15 cellular contexts compared by ENCODE assay signal in genomic region chr15:41106947-41107346, GRCh38. TPM values are rescaled to one million over a fixed set of nuclear protein-coding genes. Genes with fewer than 3 reads are reported as not detected.
DNase-seq lines count a peak whose midpoint lies in the region; ATAC-seq and TF ChIP-seq lines count a peak whose summit lies in the region.
"Had no signal": no experiment of that assay in that cellular context is flagged by ENCODE, and none has a peak within 500 bp of the region (broad histone marks: within the 10 kb centered on the region; RNA-seq: fewer than 3 reads in every experiment).

No MANE protein-coding gene starts in this region.

- no peaks in the 10 kb centered on the region for H3K4me1 ChIP-seq in cardiac muscle cell (ENCODE audit: low read depth)
- peaks cover 3% of the 10 kb centered on the region for H3K4me1 ChIP-seq in endodermal cell (ENCODE audit: control insufficient read depth, insufficient read depth, low read length)
- H3K4me1 ChIP-seq in mesenchymal stem cell (ENCODE audit: control insufficient read depth, insufficient read depth, low read depth, low read length), result peaks cover 5% of the 10 kb centered on the region

- H3K27me3 Mint-ChIP-seq in T-helper 17 cell (no peaks in the 10 kb centered on the region), endodermal cell (ENCODE audit: insufficient read depth) (no peaks in the 10 kb centered on the region)
- H3K27me3 Mint-ChIP-seq in stimulated activated naive B cell treated with anti-CD40 and anti-IgM and Interleukin-4, amounts not matched to agents 10 μg/mL and 1 μg/mL and 100 μg/mL, for 72 hours, result no peaks in the 10 kb centered on the region
- H3K27me3 Mint-ChIP-seq in activated CD4-positive, alpha-beta T cell treated with anti-CD3 and anti-CD28 coated beads for 36 hours, result no peaks in the 10 kb centered on the region
- H3K27me3 Mint-ChIP-seq: B cell; CD4-positive, alpha-beta memory T cell had no signal

- no peak for ATAC-seq in T-helper 17 cell
- ATAC-seq in stimulated activated naive B cell treated with anti-CD40 and anti-IgM and Interleukin-4, amounts not matched to agents 10 μg/mL and 1 μg/mL and 100 μg/mL, for 72 hours (replicated peaks), result no peak
- no peak for ATAC-seq in activated CD4-positive, alpha-beta T cell treated with anti-CD3 and anti-CD28 coated beads for 36 hours
- ATAC-seq: HepG2 had no signal

- H3K79me1 ChIP-seq in mesenchymal stem cell (replicated peaks; ENCODE audit: low read length, poor library complexity, severe bottlenecking), result peaks cover 11% of the 10 kb centered on the region

- intact Hi-C loops in cardiac septum (cut with DNase I), result no loop called here
- intact Hi-C loops in activated CD4-positive, alpha-beta T cell treated with anti-CD3 and anti-CD28 coated beads for 36 hours (cut with DNase I, micrococcal nuclease), result no loop called here

- H3K4me3 Mint-ChIP-seq in T-helper 17 cell (peak overlapping the region; percentile 53), endodermal cell (no peak overlapping the region)
- no peak overlapping the region for H3K4me3 Mint-ChIP-seq in stimulated activated naive B cell treated with anti-CD40 and anti-IgM and Interleukin-4, amounts not matched to agents 10 μg/mL and 1 μg/mL and 100 μg/mL, for 72 hours
- no peak overlapping the region for H3K4me3 Mint-ChIP-seq in activated CD4-positive, alpha-beta T cell treated with anti-CD3 and anti-CD28 coated beads for 36 hours
- H3K4me3 Mint-ChIP-seq: B cell; CD4-positive, alpha-beta memory T cell; H9 had no signal

- peaks cover 15% of the 10 kb centered on the region for H3K4me1 Mint-ChIP-seq in T-helper 17 cell
- peaks cover 7% of the 10 kb centered on the region for H3K4me1 Mint-ChIP-seq in endodermal cell
- peaks cover 11 to 40% of the 10 kb centered on the region in 2 donors for H3K4me1 Mint-ChIP-seq in stimulated activated naive B cell treated with anti-CD40 and anti-IgM and Interleukin-4, amounts not matched to agents 10 μg/mL and 1 μg/mL and 100 μg/mL, for 72 hours
- peaks cover 8% of the 10 kb centered on the region for H3K4me1 Mint-ChIP-seq in activated CD4-positive, alpha-beta T cell treated with anti-CD3 and anti-CD28 coated beads for 36 hours
- H3K4me1 Mint-ChIP-seq: H9 had no signal

- no peak overlapping the region for H2BK15ac ChIP-seq in mesenchymal stem cell (ENCODE audit: low read depth, poor library complexity, severe bottlenecking)

- H3K9me3 ChIP-seq in cardiac muscle cell (ENCODE audit: low read depth) (no peaks in the 10 kb centered on the region), T-helper 17 cell (ENCODE audit: control insufficient read depth, low read length, poor library complexity, severe bottlenecking) (no peaks in the 10 kb centered on the region), endodermal cell (ENCODE audit: control insufficient read depth, low read length) (no peaks in the 10 kb centered on the region), mesenchymal stem cell (ENCODE audit: control insufficient read depth, low read length) (no peaks in the 10 kb centered on the region)

- H3K9ac ChIP-seq in endodermal cell (ENCODE audit: extremely low read depth, low read length, poor library complexity, severe bottlenecking) (no peak overlapping the region), mesenchymal stem cell (ENCODE audit: low read length) (no peak overlapping the region)

- H3K36me3 Mint-ChIP-seq in T-helper 17 cell (ENCODE audit: low read depth), result no peaks in the 10 kb centered on the region
- H3K36me3 Mint-ChIP-seq in endodermal cell (ENCODE audit: low read depth), result peaks cover 28% of the 10 kb centered on the region
- peaks cover 21 to 22% of the 10 kb centered on the region in 2 donors for H3K36me3 Mint-ChIP-seq in stimulated activated naive B cell treated with anti-CD40 and anti-IgM and Interleukin-4, amounts not matched to agents 10 μg/mL and 1 μg/mL and 100 μg/mL, for 72 hours
- peaks cover 15% of the 10 kb centered on the region for H3K36me3 Mint-ChIP-seq in activated CD4-positive, alpha-beta T cell treated with anti-CD3 and anti-CD28 coated beads for 36 hours (ENCODE audit: low read depth)

- H2BK5ac ChIP-seq in mesenchymal stem cell (ENCODE audit: low read depth, low read length, poor library complexity, severe bottlenecking), result no peak overlapping the region

- H3K36me3 ChIP-seq in cardiac muscle cell (no peaks in the 10 kb centered on the region), endodermal cell (ENCODE audit: control insufficient read depth, insufficient read depth, low read length) (peaks cover 39% of the 10 kb centered on the region), mesenchymal stem cell (ENCODE audit: control insufficient read depth in 1 of 2, insufficient read depth in 2 of 2, low read depth in 1 of 2, low read length in 2 of 2) (peaks cover 0 to 13% of the 10 kb centered on the region in 2 experiments)

- H2AK5ac ChIP-seq in mesenchymal stem cell (ENCODE audit: low read length, severe bottlenecking), result no peak overlapping the region

- H3K18ac ChIP-seq in mesenchymal stem cell (ENCODE audit: low read depth in 1 of 2, low read length in 2 of 2), result no peak overlapping the region

- no peak overlapping the region for H3K4ac ChIP-seq in mesenchymal stem cell (ENCODE audit: low read depth in 1 of 2, low read length in 2 of 2)

- H3K27ac ChIP-seq in cardiac muscle cell (peak overlapping the region; percentile 50), endodermal cell (ENCODE audit: low read depth, low read length) (no peak overlapping the region), mesenchymal stem cell (ENCODE audit: low read length, poor library complexity, severe bottlenecking) (no peak overlapping the region)

- H3K27ac Mint-ChIP-seq in T-helper 17 cell (no peak overlapping the region), endodermal cell (peak overlapping the region; percentile 32)
- peak overlapping the region; percentile 43 for H3K27ac Mint-ChIP-seq in stimulated activated naive B cell treated with anti-CD40 and anti-IgM and Interleukin-4, amounts not matched to agents 10 μg/mL and 1 μg/mL and 100 μg/mL, for 72 hours
- H3K27ac Mint-ChIP-seq in activated CD4-positive, alpha-beta T cell treated with anti-CD3 and anti-CD28 coated beads for 36 hours, result no peak overlapping the region
- H3K27ac Mint-ChIP-seq: B cell had no signal

- H3K27me3 ChIP-seq in cardiac muscle cell (no peaks in the 10 kb centered on the region), endodermal cell (ENCODE audit: control insufficient read depth, insufficient read depth, low read length, poor library complexity, severe bottlenecking) (no peaks in the 10 kb centered on the region), mesenchymal stem cell (ENCODE audit: control insufficient read depth in 1 of 2, insufficient read depth in 1 of 2, low read length in 2 of 2) (no peaks in the 10 kb centered on the region)

- DNase-seq in cardiac muscle cell (ENCODE audit: low read depth in 1 of 2, low spot score in 1 of 2), result no peak
- no peak for DNase-seq in cardiac septum (ENCODE audit: low spot score)
- DNase-seq in T-helper 17 cell, result no peak
- DNase-seq in endodermal cell, result no peak
- no peak for DNase-seq in stimulated activated naive B cell treated with anti-CD40 and anti-IgM and Interleukin-4, amounts not matched to agents 10 μg/mL and 1 μg/mL and 100 μg/mL, for 72 hours
- DNase-seq in NCI-H510A (lab: John Stamatoyannopoulos, UW), result no peak
- DNase-seq in mesenchymal stem cell, result no peak
- no peak for DNase-seq in activated CD4-positive, alpha-beta T cell treated with anti-CD3 and anti-CD28 coated beads for 36 hours
- DNase-seq: C1 segment of cervical spinal cord; CD4-positive, alpha-beta memory T cell; DMS79; GOT3; H9 had no signal

- no peak overlapping the region for H3K14ac ChIP-seq in mesenchymal stem cell (ENCODE audit: low read length in 2 of 2)

- 81 to 84% methylated on average over 4 to 5 of the region's 5 CpGs for WGBS in endodermal cell (ENCODE audit: insufficient coverage in 1 of 2, insufficient read length in 1 of 2), 2 experiments
- WGBS in mesenchymal stem cell, result 97% methylated on average over 5 of the region's 5 CpGs

- no peak overlapping the region for H2BK12ac ChIP-seq in mesenchymal stem cell (ENCODE audit: low read length in 2 of 2)

- CTCF ChIA-PET in activated CD4-positive, alpha-beta T cell treated with anti-CD3 and anti-CD28 coated beads for 36 hours (lab: Charles Lee), result no interaction called here

- no peak overlapping the region for H4K91ac ChIP-seq in mesenchymal stem cell (ENCODE audit: low read length)

- no peak overlapping the region for H3K4me3 ChIP-seq in cardiac muscle cell
- H3K4me3 ChIP-seq in endodermal cell (ENCODE audit: low read length), result no peak overlapping the region
- H3K4me3 ChIP-seq in mesenchymal stem cell (ENCODE audit: insufficient read depth in 1 of 2, low read depth in 1 of 2, low read length in 2 of 2), result no peak overlapping the region

- H3K4me2 ChIP-seq in mesenchymal stem cell (ENCODE audit: low read length, poor library complexity, severe bottlenecking), result no peak overlapping the region

- no peak overlapping the region for H2BK120ac ChIP-seq in mesenchymal stem cell (ENCODE audit: low read depth, low read length)

- no peaks in the 10 kb centered on the region for H3K9me3 Mint-ChIP-seq in endodermal cell
- H3K9me3 Mint-ChIP-seq in stimulated activated naive B cell treated with anti-CD40 and anti-IgM and Interleukin-4, amounts not matched to agents 10 μg/mL and 1 μg/mL and 100 μg/mL, for 72 hours, result no peaks in the 10 kb centered on the region
- H3K9me3 Mint-ChIP-seq in activated CD4-positive, alpha-beta T cell treated with anti-CD3 and anti-CD28 coated beads for 36 hours (ENCODE audit: low read depth), result no peaks in the 10 kb centered on the region
- H3K9me3 Mint-ChIP-seq: CD4-positive, alpha-beta memory T cell; H9 had no signal

- H4K8ac ChIP-seq in mesenchymal stem cell (ENCODE audit: low read length), result no peak overlapping the region

- no peak overlapping the region for H2AFZ ChIP-seq in mesenchymal stem cell (ENCODE audit: low read depth, low read length)

- POLR2A ChIA-PET in activated CD4-positive, alpha-beta T cell treated with anti-CD3 and anti-CD28 coated beads for 36 hours (lab: Charles Lee), result no interaction called here

- H3K23ac ChIP-seq in mesenchymal stem cell (ENCODE audit: low read length in 2 of 2), result no peak overlapping the region

- no peak for TF ChIP-seq CTCF in cardiac muscle cell (IDR thresholded peaks at IDR 0.05; ENCODE audit: low read depth, low read length)
- TF ChIP-seq CTCF in endodermal cell (conservative IDR thresholded peaks at IDR 0.05), result no peak

RNA-seq across cellular contexts. Expression of gene INO80, which starts 9.1 kb away (rescaled TPM):
- total RNA-seq in cardiac muscle cell (14.0 and 18.5 TPM in 2 replicates), cardiac septum (13.3 TPM), T-helper 17 cell (10 to 100 TPM; 28.5 to 37.5 TPM), endodermal cell (10 to 100 TPM; 14.8 to 17.5 TPM)
- polyA plus RNA-seq in cardiac muscle cell, result 6.0 and 6.5 TPM in 2 replicates
- 11.8 TPM for polyA plus RNA-seq in endodermal cell (2013, experiment 1 of 2)
- polyA plus RNA-seq in endodermal cell (2013, experiment 2 of 2), result 10.2 TPM
- polyA plus RNA-seq in mesenchymal stem cell (2013, experiment 1 of 2), result 8.4 TPM
- 8.1 TPM for polyA plus RNA-seq in mesenchymal stem cell (2013, experiment 2 of 2)
- total RNA-seq in activated CD4-positive, alpha-beta T cell treated with anti-CD3 and anti-CD28 coated beads for 36 hours, result 10 to 100 TPM; 22.2 to 25.1 TPM

Comparison
In these comparisons a context has a peak if more than half of its experiments do, and no peak if none do; other contexts are left out.
1. H3K27ac Mint-ChIP-seq: peak in endodermal cell (single experiment) and stimulated activated naive B cell treated with anti-CD40 and anti-IgM and Interleukin-4, amounts not matched to agents 10 μg/mL and 1 μg/mL and 100 μg/mL, for 72 hours (single experiment); none in T-helper 17 cell (single experiment) and activated CD4-positive, alpha-beta T cell treated with anti-CD3 and anti-CD28 coated beads for 36 hours (single experiment).